Comparison of ENCODE assay signal across 8 cellular contexts in the genomic region with DNA sequence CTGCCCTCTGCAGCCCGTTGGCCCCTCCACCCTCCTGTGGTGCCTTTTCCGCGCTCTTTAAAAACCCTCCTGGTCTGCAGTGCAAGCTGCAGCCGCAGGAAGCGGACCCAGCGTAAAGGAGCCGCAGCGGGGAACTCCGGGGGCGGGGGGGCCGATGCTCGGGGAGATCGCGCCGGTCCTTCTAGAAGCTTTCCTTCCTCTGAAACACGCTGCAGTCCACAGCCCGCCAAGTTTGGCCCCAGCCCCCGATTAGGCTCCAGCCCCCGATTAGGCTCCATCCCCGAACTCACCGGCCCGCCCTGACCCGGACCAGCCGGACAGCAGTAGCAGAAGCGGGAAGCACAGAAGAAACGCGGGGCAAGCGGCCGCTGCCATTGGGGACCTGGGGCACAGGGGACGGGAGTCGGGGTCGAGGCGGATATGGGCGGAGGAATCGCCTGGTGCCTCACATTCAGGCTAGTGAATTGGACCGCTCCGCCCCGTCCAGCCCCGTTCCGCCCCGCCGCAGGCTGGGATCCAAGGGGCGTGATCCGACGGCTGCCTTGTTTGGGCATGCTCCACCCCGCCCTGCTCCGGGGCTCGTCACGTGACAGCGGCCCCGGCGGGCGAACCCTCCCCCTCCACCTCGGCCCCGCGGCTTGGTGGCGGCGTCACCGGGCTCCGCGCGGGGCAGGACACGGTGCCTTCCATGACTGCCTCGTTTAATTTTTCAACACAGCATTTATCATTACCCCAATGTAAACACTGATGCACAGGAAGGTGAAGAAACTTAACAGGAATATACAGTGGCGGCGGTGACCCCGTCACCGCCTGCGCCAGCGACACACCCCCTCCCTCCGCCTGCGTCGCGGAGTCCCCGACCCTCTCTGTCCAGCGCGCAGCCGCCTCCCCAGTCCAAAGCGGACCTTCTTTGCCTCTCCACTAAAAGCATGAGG. TPM values are rescaled to one million over a fixed set of nuclear protein-coding genes. Genes with fewer than 3 reads are reported as not detected.
DNase-seq lines count a peak whose midpoint lies in the region; ATAC-seq, FAIRE-seq and TF ChIP-seq lines count a peak whose summit lies in the region.

No MANE protein-coding gene starts in this region.

- H3K27me3 ChIP-seq in Loucy (ENCODE audit: insufficient read depth, low read length, poor library complexity, severe bottlenecking) (no peaks in the 10 kb centered on the region), foreskin keratinocyte (peaks cover 26% of the 10 kb centered on the region)

- peak overlapping the region; percentile 98 for H3K4me2 ChIP-seq in Loucy (ENCODE audit: low read depth, low read length, poor library complexity, severe bottlenecking)

- H3K79me2 ChIP-seq in Loucy (ENCODE audit: insufficient read depth, low read length): peaks cover 25% of the 10 kb centered on the region

- H3K36me3 Mint-ChIP-seq in neural crest cell (ENCODE audit: low read depth): peaks cover 9% of the 10 kb centered on the region
- no peaks in the 10 kb centered on the region for H3K36me3 Mint-ChIP-seq in stimulated activated naive CD8-positive, alpha-beta T cell treated with anti-CD3 and anti-CD28 coated beads, Interleukin-15, Interleukin-2, amounts not matched to agents 100 ng/mL and 50 ng/mL, for 24 hours (ENCODE audit: low read depth)

- H3K9me2 ChIP-seq in Loucy (replicated peaks; ENCODE audit: low read depth, low read length): no peaks in the 10 kb centered on the region

- H4K20me1 ChIP-seq in Loucy (ENCODE audit: insufficient read depth, low read length, poor library complexity, severe bottlenecking): peaks cover 4% of the 10 kb centered on the region

- peak overlapping the region; percentile 95 for H3K27ac Mint-ChIP-seq in neural crest cell (ENCODE audit: unreplicated experiment)
- H3K27ac Mint-ChIP-seq in stimulated activated naive CD8-positive, alpha-beta T cell treated with anti-CD3 and anti-CD28 coated beads, Interleukin-15, Interleukin-2, amounts not matched to agents 100 ng/mL and 50 ng/mL, for 24 hours: peak overlapping the region; percentile 40

- no peaks in the 10 kb centered on the region for H3K9me3 Mint-ChIP-seq in neural crest cell
- H3K9me3 Mint-ChIP-seq in stimulated activated naive CD8-positive, alpha-beta T cell treated with anti-CD3 and anti-CD28 coated beads, Interleukin-15, Interleukin-2, amounts not matched to agents 100 ng/mL and 50 ng/mL, for 24 hours: no peaks in the 10 kb centered on the region

- peak overlapping the region; percentile 93 for H3K4me3 Mint-ChIP-seq in neural crest cell
- H3K4me3 Mint-ChIP-seq in stimulated activated naive CD8-positive, alpha-beta T cell treated with anti-CD3 and anti-CD28 coated beads, Interleukin-15, Interleukin-2, amounts not matched to agents 100 ng/mL and 50 ng/mL, for 24 hours: peak overlapping the region; percentile 78

- H3K4me3 ChIP-seq in Loucy (ENCODE audit: low read length, poor library complexity, severe bottlenecking): peak overlapping the region; percentile 89

- peak overlapping the region; percentile 77 for H3K27ac ChIP-seq in foreskin keratinocyte

- no peaks in the 10 kb centered on the region for H3K9me3 ChIP-seq in Loucy (ENCODE audit: insufficient read depth, low read depth, low read length)

- no peaks in the 10 kb centered on the region for H3K36me3 ChIP-seq in Loucy (ENCODE audit: insufficient read depth, low read length)

- peaks cover 37% of the 10 kb centered on the region for H3K4me1 ChIP-seq in Loucy (ENCODE audit: insufficient read depth, low read length, poor library complexity, severe bottlenecking)
- H3K4me1 ChIP-seq in foreskin keratinocyte: no peaks in the 10 kb centered on the region

- TF ChIP-seq CTCF in Loucy (conservative IDR thresholded peaks at IDR 0.05; ENCODE audit: low read length) (peak; percentile 29), foreskin keratinocyte (conservative IDR thresholded peaks at IDR 0.05) (peak; percentile 21), neural crest cell (conservative IDR thresholded peaks at IDR 0.05) (no peak)

- H3K4me1 Mint-ChIP-seq in neural crest cell: peaks cover 9% of the 10 kb centered on the region
- H3K4me1 Mint-ChIP-seq in stimulated activated naive CD8-positive, alpha-beta T cell treated with anti-CD3 and anti-CD28 coated beads, Interleukin-15, Interleukin-2, amounts not matched to agents 100 ng/mL and 50 ng/mL, for 24 hours (ENCODE audit: low read depth): peaks cover 68% of the 10 kb centered on the region

- peak overlapping the region; percentile 84 for H2AFZ ChIP-seq in Loucy (ENCODE audit: low read length)

- ATAC-seq in foreskin keratinocyte: peak; percentile 88

- peak overlapping the region; percentile 78 for H3K9ac ChIP-seq in Loucy (ENCODE audit: low read depth, low read length, poor library complexity, severe bottlenecking)

- FAIRE-seq in H54 (lab: Jason Lieb, UNC): no peak

- peak; percentile 54 for TF ChIP-seq POLR2A in H54 (IDR thresholded peaks at IDR 0.05; ENCODE audit: low read depth, low read length)

- H3F3A ChIP-seq in Loucy (ENCODE audit: low read depth): no peaks in the 10 kb centered on the region

- peaks cover 31% of the 10 kb centered on the region for H3K27me3 Mint-ChIP-seq in neural crest cell (ENCODE audit: low read depth)
- peaks cover 35% of the 10 kb centered on the region for H3K27me3 Mint-ChIP-seq in stimulated activated naive CD8-positive, alpha-beta T cell treated with anti-CD3 and anti-CD28 coated beads, Interleukin-15, Interleukin-2, amounts not matched to agents 100 ng/mL and 50 ng/mL, for 24 hours

- DNase-seq in EH (ENCODE audit: low read depth) (peak; percentile 90), H54 (ENCODE audit: insufficient read length, low spot score) (peak; percentile 76), SHP77 (lab: John Stamatoyannopoulos, UW) (peak; percentile 77 to 88), foreskin keratinocyte (peak; percentile 56 to 71), neural crest cell (ENCODE audit: low read depth, low spot score) (peak; percentile 91)
- DNase-seq in activated effector memory CD4-positive, alpha-beta T cell treated with anti-CD3 and anti-CD28 coated beads, Interleukin-2, amount 50 U/mL, for 16 hours: peak; percentile 97

RNA-seq across cellular contexts. Expression of gene RAET1L, which starts 20.3 kb away (rescaled TPM):
- total RNA-seq in foreskin keratinocyte (1.1 and 2.4 TPM in 2 replicates), neural crest cell (not detected in 2 replicates)
- polyA plus RNA-seq in foreskin keratinocyte: 1.4 and 1.9 TPM in 2 replicates

RNA-seq across cellular contexts. Expression of gene ULBP1, which starts 41.3 kb away (rescaled TPM):
- total RNA-seq in foreskin keratinocyte: 1.9 and 6.4 TPM in 2 replicates
- 0.93 and 2.9 TPM in 2 replicates for polyA plus RNA-seq in foreskin keratinocyte
- 2.3 and 2.5 TPM in 2 replicates for total RNA-seq in neural crest cell

Comparison
In these comparisons a context has a peak if more than half of its experiments do, and no peak if none do; other contexts are left out.
1. Peak in every context shown above with its lines: DNase-seq, ATAC-seq, H3K4me3 ChIP-seq and H3K27ac ChIP-seq.